22 cellular contexts compared by ENCODE assay signal in genomic region chr2:231235217-231235616, GRCh38.
"Had no signal": no experiment of that assay in that cellular context is flagged by ENCODE, and none has a peak within 500 bp of the region (broad histone marks: within the 10 kb centered on the region; RNA-seq: fewer than 3 reads in every experiment).

No MANE protein-coding gene starts in this region.

- H3K27ac ChIP-seq: left lung, lower lobe of right lung, parathyroid adenoma, right atrium auricular region, right lobe of liver, tibial nerve, vagina had no signal

- H3K4me3 ChIP-seq: left lung, lower lobe of right lung, right atrium auricular region, right lobe of liver, smooth muscle cell, tibial nerve, vagina had no signal

- H3K4me2 ChIP-seq: smooth muscle cell had no signal

- DNase-seq: kidney; left colon; left lung; lower lobe of right lung; mammary epithelial cell; mesenchymal stem cell; naive thymus-derived CD8-positive, alpha-beta T cell; nucleus accumbens; right lobe of liver; stimulated activated CD4-positive, alpha-beta T cell treated with anti-CD3 and anti-CD28 coated beads, Interleukin-1b, Interleukin-23, amount 100 ng/mL, for 48 hours; stimulated activated CD4-positive, alpha-beta T cell treated with anti-CD3 and anti-CD28 coated beads, Interleukin-2, amount 100 ng/mL, for 48 hours; stimulated activated CD4-positive, alpha-beta T cell treated with anti-CD3 and anti-CD28 coated beads, Interleukin-4, amount 100 ng/mL, for 4 hours; stimulated activated CD8-positive, alpha-beta memory T cell treated with anti-CD3 and anti-CD28 coated beads, Interleukin-4, amount 100 ng/mL, for 48 hours; stimulated activated naive CD4-positive, alpha-beta T cell treated with Interleukin-2 at 50 U/mL for 16 hours; stimulated activated naive CD8-positive, alpha-beta T cell treated with anti-CD3 and anti-CD28 coated beads, Interleukin-15, amount 100 ng/mL, for 72 hours; substantia nigra had no signal

- H3K4me1 ChIP-seq: left lung, lower lobe of right lung, parathyroid adenoma, right atrium auricular region, right lobe of liver, tibial nerve, vagina had no signal

- H3K9ac ChIP-seq: parathyroid adenoma had no signal

- H3K36me3 ChIP-seq: right atrium auricular region, right lobe of liver, vagina had no signal

- H3K27me3 ChIP-seq: left lung, right atrium auricular region, right lobe of liver, tibial nerve, vagina had no signal

- H3K9me3 ChIP-seq: left lung, lower lobe of right lung, right atrium auricular region, right lobe of liver, tibial nerve, vagina had no signal

- H2AFZ ChIP-seq: parathyroid adenoma had no signal

- ATAC-seq: left colon; left lung; lower lobe of right lung; naive thymus-derived CD8-positive, alpha-beta T cell; right lobe of liver; stimulated activated memory B cell treated with anti-CD40 and anti-IgM and Interleukin-4, amounts not matched to agents 10 μg/mL and 1 μg/mL and 100 μg/mL, for 72 hours; stimulated activated naive CD8-positive, alpha-beta T cell treated with anti-CD3 and anti-CD28 coated beads, Interleukin-15, amount 100 ng/mL, for 72 hours had no signal
